In the genomic region with DNA sequence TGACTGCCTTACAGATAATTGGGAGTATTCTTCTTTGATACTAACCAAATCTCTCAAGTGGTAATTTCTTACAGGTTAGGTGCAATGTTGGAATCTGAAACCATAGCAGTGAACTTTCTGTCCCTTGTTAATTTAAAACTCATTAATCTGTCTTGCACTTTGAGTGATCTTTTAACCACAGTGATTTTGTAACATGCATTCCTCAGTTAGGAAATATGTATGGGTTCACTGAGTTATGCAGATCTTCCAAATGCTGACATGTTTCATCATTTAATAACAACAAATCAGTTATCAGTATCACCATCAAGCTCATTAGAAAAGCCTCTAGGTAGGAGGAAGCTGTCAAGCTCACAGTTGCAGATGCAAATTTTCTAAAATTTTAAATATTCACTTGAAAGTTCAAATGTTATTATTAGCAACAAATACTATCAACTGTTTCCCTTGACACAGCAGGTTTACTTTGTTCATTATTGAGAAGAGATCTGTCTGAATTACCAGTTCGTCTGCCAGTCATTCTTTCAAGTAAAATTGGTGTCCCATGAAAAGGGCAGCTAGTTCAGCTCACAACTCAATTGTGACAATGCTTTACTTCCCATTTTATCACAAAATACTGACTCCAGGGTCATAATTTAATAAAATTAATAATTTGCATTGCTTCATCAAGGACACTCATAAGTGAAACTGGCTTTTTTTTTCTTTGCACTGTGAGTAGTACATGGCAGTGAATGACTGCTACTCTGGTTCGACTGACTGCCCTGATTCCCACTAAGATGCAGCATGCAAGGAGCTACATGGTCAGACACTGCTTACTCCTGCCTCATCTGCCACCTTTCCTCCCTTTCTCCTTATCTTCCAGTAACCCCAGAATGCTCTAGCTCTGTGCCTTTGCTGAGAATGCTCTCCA, we compare ENCODE assay signal across 1 cellular context.
TF ChIP-seq lines count a peak whose summit lies in the region.

No MANE protein-coding gene starts in this region.

TF ChIP-seq in K562, 482 proteins besides CTCF, POLR2A, EP300 and RAD21:
- TF ChIP-seq ILF3 (IDR thresholded peaks at IDR 0.05; ENCODE audit: borderline replicate concordance) (no peak), ZNF707 (CRISPR knock-in tag; conservative IDR thresholded peaks at IDR 0.05) (no peak), DMBX1 (CRISPR knock-in tag; IDR thresholded peaks at IDR 0.05; ENCODE audit: borderline replicate concordance) (no peak), NCOA4 (IDR thresholded peaks at IDR 0.05; ENCODE audit: partially characterized antibody) (no peak), HCFC1 (IDR thresholded peaks at IDR 0.05; ENCODE audit: low read depth, low read length) (no peak), DDX20 (tag; IDR thresholded peaks at IDR 0.05; ENCODE audit: low read depth) (no peak), ZFPM2 (CRISPR knock-in tag; IDR thresholded peaks at IDR 0.05) (no peak), KLF16 (IDR thresholded peaks at IDR 0.05) (no peak), XRCC3 (IDR thresholded peaks at IDR 0.05) (no peak), NFE2L1 (tag; IDR thresholded peaks at IDR 0.05; ENCODE audit: borderline replicate concordance, low read depth) (no peak), CHAMP1 (IDR thresholded peaks at IDR 0.05) (no peak)
- TF ChIP-seq, protein P1, sequence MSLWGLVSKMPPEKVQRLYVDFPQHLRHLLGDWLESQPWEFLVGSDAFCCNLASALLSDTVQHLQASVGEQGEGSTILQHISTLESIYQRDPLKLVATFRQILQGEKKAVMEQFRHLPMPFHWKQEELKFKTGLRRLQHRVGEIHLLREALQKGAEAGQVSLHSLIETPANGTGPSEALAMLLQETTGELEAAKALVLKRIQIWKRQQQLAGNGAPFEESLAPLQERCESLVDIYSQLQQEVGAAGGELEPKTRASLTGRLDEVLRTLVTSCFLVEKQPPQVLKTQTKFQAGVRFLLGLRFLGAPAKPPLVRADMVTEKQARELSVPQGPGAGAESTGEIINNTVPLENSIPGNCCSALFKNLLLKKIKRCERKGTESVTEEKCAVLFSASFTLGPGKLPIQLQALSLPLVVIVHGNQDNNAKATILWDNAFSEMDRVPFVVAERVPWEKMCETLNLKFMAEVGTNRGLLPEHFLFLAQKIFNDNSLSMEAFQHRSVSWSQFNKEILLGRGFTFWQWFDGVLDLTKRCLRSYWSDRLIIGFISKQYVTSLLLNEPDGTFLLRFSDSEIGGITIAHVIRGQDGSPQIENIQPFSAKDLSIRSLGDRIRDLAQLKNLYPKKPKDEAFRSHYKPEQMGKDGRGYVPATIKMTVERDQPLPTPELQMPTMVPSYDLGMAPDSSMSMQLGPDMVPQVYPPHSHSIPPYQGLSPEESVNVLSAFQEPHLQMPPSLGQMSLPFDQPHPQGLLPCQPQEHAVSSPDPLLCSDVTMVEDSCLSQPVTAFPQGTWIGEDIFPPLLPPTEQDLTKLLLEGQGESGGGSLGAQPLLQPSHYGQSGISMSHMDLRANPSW (CRISPR knock-in tag; IDR thresholded peaks at IDR 0.05) = no peak
- TF ChIP-seq, protein P2, sequence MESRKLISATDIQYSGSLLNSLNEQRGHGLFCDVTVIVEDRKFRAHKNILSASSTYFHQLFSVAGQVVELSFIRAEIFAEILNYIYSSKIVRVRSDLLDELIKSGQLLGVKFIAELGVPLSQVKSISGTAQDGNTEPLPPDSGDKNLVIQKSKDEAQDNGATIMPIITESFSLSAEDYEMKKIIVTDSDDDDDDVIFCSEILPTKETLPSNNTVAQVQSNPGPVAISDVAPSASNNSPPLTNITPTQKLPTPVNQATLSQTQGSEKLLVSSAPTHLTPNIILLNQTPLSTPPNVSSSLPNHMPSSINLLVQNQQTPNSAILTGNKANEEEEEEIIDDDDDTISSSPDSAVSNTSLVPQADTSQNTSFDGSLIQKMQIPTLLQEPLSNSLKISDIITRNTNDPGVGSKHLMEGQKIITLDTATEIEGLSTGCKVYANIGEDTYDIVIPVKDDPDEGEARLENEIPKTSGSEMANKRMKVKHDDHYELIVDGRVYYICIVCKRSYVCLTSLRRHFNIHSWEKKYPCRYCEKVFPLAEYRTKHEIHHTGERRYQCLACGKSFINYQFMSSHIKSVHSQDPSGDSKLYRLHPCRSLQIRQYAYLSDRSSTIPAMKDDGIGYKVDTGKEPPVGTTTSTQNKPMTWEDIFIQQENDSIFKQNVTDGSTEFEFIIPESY (CRISPR knock-in tag; IDR thresholded peaks at IDR 0.05) = no peak
TF ChIP-seq in K562: peak in this region for 0.
